In the genomic region with DNA sequence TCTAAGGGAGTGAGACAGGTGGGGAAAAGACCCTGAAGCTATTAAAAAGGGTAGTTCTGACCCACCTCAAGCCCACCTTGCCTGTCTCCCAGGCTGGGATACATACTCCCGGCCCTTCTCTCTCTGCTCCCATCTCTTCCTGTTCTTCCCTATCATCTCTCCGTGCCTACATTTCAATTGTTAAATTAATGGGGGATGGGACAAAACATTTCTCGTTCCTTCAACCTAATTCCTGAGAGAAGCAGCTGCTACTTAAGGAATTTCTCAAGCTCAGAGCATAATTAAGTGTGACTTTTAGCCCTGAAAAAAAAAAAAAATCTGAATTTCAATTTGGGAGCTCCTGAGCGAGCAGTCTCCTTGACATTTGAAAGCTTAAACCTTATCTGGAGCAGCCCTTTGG, we compare ENCODE assay signal across 27 cellular contexts.
DNase-seq lines count a peak whose midpoint lies in the region; ATAC-seq and TF ChIP-seq lines count a peak whose summit lies in the region.
"Had no signal": no experiment of that assay in that cellular context is flagged by ENCODE, and none has a peak within 500 bp of the region (broad histone marks: within the 10 kb centered on the region; RNA-seq: fewer than 3 reads in every experiment).

No MANE protein-coding gene starts in this region.

- H3K27me3 Mint-ChIP-seq in GM23338 (ENCODE audit: insufficient read depth, low read depth, poor library complexity), result no peaks in the 10 kb centered on the region
- H3K27me3 Mint-ChIP-seq in naive B cell, result no peaks in the 10 kb centered on the region
- H3K27me3 Mint-ChIP-seq: activated naive CD8-positive, alpha-beta T cell treated with anti-CD3 and anti-CD28 coated beads, Interleukin-2, amount 10 ng/mL, durations not matched to agents 7 days and 5 days had no signal

- H3K4me1 Mint-ChIP-seq in GM23338, result peaks cover 27% of the 10 kb centered on the region
- peaks cover 13 to 36% (median 26%) of the 10 kb centered on the region in 3 donors for H3K4me1 Mint-ChIP-seq in naive B cell

- H3K9me2 ChIP-seq in GM23338 (ENCODE audit: insufficient read depth), result no peaks in the 10 kb centered on the region

- H3K36me3 Mint-ChIP-seq in GM23338 (ENCODE audit: low read depth) (peaks cover 27% of the 10 kb centered on the region), naive B cell (peaks cover 5 to 13% of the 10 kb centered on the region in 2 donors)

- ATAC-seq in GM23338 (peak; percentile 63), naive B cell (ENCODE audit: low read depth in 2 of 2) (no peak), HG02610 (IDR thresholded peaks at IDR 0.05; ENCODE audit: unreplicated experiment) (no peak), GM19351 (IDR thresholded peaks at IDR 0.05; ENCODE audit: unreplicated experiment) (no peak)
- ATAC-seq: esophagus mucosa, left lung had no signal

- H3F3A ChIP-seq in GM23338 (replicated peaks; ENCODE audit: low read depth), result no peaks in the 10 kb centered on the region

- H3K4me1 ChIP-seq in GM23338 (ENCODE audit: insufficient read depth), result peaks cover 35% of the 10 kb centered on the region
- H3K4me1 ChIP-seq in HUES64 (ENCODE audit: insufficient read depth, low read length), result peaks cover 24% of the 10 kb centered on the region
- H3K4me1 ChIP-seq: BLaER1, left lung, suprapubic skin had no signal

- H3K27me3 ChIP-seq in GM23338 (ENCODE audit: insufficient read depth) (no peaks in the 10 kb centered on the region), HUES64 (ENCODE audit: insufficient read depth, low read length) (no peaks in the 10 kb centered on the region), MG63 (no peaks in the 10 kb centered on the region)
- H3K27me3 ChIP-seq: BLaER1, left lung, suprapubic skin had no signal

- peak; percentile 81 for DNase-seq in GM23338 (ENCODE audit: low spot score)
- no peak for DNase-seq in caudate nucleus (lab: John Stamatoyannopoulos, UW)
- no peak for DNase-seq in naive B cell
- DNase-seq in KBM-7, result no peak
- no peak for DNase-seq in MG63
- DNase-seq: activated CD8-positive, alpha-beta memory T cell treated with anti-CD3 and anti-CD28 coated beads for 24 hours; activated effector memory CD4-positive, alpha-beta T cell treated with Interleukin-2 at 50 U/mL for 16 hours; activated naive CD8-positive, alpha-beta T cell treated with anti-CD3 and anti-CD28 coated beads, Interleukin-2, amount 10 ng/mL, durations not matched to agents 7 days and 5 days; activated T-cell treated with anti-CD3 and anti-CD28 coated beads for 4 hours; central memory CD4-positive, alpha-beta T cell; COR-L47; glutamatergic neuron; left lung; NCI-H1105 treated with DMSO at 0.1 percent for 48 hours; NCI-H187 treated with DMSO at 0.1 percent for 48 hours; NCI-H2227 treated with DMSO at 0.1 percent for 48 hours; NCI-H69; SHP77 treated with DMSO at 0.1 percent for 48 hours; stimulated activated CD4-positive, alpha-beta T cell treated with anti-CD3 and anti-CD28 coated beads, Interleukin-15, amount 100 ng/mL, for 24 hours; stimulated activated CD4-positive, alpha-beta T cell treated with anti-CD3 and anti-CD28 coated beads, Interleukin-4, amount 100 ng/mL, for 4 hours had no signal

- in situ Hi-C loops in KBM-7 (cut with MboI; ENCODE audit: low pct_unique_long_range_greater_than_20kb, low sequenced_read_pairs), result no loop called here

- no peak for TF ChIP-seq CTCF in GM23338 (conservative IDR thresholded peaks at IDR 0.05; ENCODE audit: low read depth in 2 of 2)

- peak overlapping the region; percentile 37 for H3K4me2 ChIP-seq in GM23338
- H3K4me2 ChIP-seq: BLaER1 had no signal

- no peak overlapping the region for H3K9ac ChIP-seq in HUES64 (ENCODE audit: low read depth, low read length)
- H3K9ac ChIP-seq: BLaER1 had no signal

- no peak overlapping the region for H2AFZ ChIP-seq in GM23338

- peak overlapping the region; percentile 89; the same call in 1 of the 2 replicates for H3K27ac Mint-ChIP-seq in GM23338
- peak overlapping the region in 4 of 6 donors; percentile 4 to 76 (median 20) for H3K27ac Mint-ChIP-seq in naive B cell
- H3K27ac Mint-ChIP-seq: activated naive CD8-positive, alpha-beta T cell treated with anti-CD3 and anti-CD28 coated beads, Interleukin-2, amount 10 ng/mL, durations not matched to agents 7 days and 5 days; T-helper 2 cell treated with Interferon-gamma antibody and Interleukin-4, amounts not matched to agents 5 μg/mL and 100 μg/mL, for 36 hours had no signal

- H3K27ac ChIP-seq in GM23338 (ENCODE audit: low read depth), result peak overlapping the region; percentile 89
- peak overlapping the region; percentile 44; the same call in 1 of the 2 replicates for H3K27ac ChIP-seq in HUES64 (ENCODE audit: low read depth, low read length)
- peak overlapping the region; percentile 42 for H3K27ac ChIP-seq in caudate nucleus (ENCODE audit: low read depth, low read length)
- H3K27ac ChIP-seq: BLaER1, left lung, suprapubic skin had no signal

- H3K4me3 ChIP-seq in GM23338 (peak overlapping the region; percentile 0; the same call in 1 of the 2 replicates), HUES64 (ENCODE audit: low read length) (no peak overlapping the region), MG63 (no peak overlapping the region)
- H3K4me3 ChIP-seq: BLaER1, left lung, suprapubic skin had no signal

- peaks cover 6% of the 10 kb centered on the region; the same call in 1 of the 2 replicates for H3K36me3 ChIP-seq in GM23338 (ENCODE audit: insufficient read depth)
- H3K36me3 ChIP-seq in HUES64 (ENCODE audit: insufficient read depth, low read length), result no peaks in the 10 kb centered on the region
- no peaks in the 10 kb centered on the region for H3K36me3 ChIP-seq in MG63
- H3K36me3 ChIP-seq: BLaER1, left lung, suprapubic skin had no signal

- H3K9me3 ChIP-seq in HUES64 (ENCODE audit: insufficient read depth, low read depth, low read length) (peaks cover 18% of the 10 kb centered on the region), MG63 (no peaks in the 10 kb centered on the region)
- H3K9me3 ChIP-seq: suprapubic skin had no signal

- H3K9me3 Mint-ChIP-seq in GM23338 (peaks cover 25% of the 10 kb centered on the region), naive B cell (peaks cover 9 to 27% (median 16%) of the 10 kb centered on the region in 7 donors)

- no peaks in the 10 kb centered on the region for H3K79me2 ChIP-seq in GM23338 (replicated peaks; ENCODE audit: insufficient read depth)

- no peaks in the 10 kb centered on the region for H4K20me1 ChIP-seq in GM23338 (replicated peaks; ENCODE audit: insufficient read depth)
- H4K20me1 ChIP-seq: BLaER1 had no signal

- 39% methylated on average over 3 of the region's 4 CpGs for WGBS in HUES64

- H3K4me3 Mint-ChIP-seq in GM23338, result peak overlapping the region; percentile 27; the same call in 2 of the 3 replicates
- H3K4me3 Mint-ChIP-seq in naive B cell, result no peak overlapping the region
- H3K4me3 Mint-ChIP-seq: activated naive CD8-positive, alpha-beta T cell treated with anti-CD3 and anti-CD28 coated beads, Interleukin-2, amount 10 ng/mL, durations not matched to agents 7 days and 5 days; T-helper 2 cell treated with Interferon-gamma antibody and Interleukin-4, amounts not matched to agents 5 μg/mL and 100 μg/mL, for 36 hours had no signal

TF ChIP-seq in GM23338, 12 proteins besides CTCF, POLR2A, EP300 and RAD21 (continues in another document):
- TF ChIP-seq ZNF331 (CRISPR knock-in tag; IDR thresholded peaks at IDR 0.05; ENCODE audit: low read depth) (no peak), EZH2 (IDR thresholded peaks at IDR 0.05; ENCODE audit: low read depth, unreplicated experiment) (no peak), EZH2phosphoT487 (IDR thresholded peaks at IDR 0.05; ENCODE audit: unreplicated experiment) (no peak)
- TF ChIP-seq, protein P1, sequence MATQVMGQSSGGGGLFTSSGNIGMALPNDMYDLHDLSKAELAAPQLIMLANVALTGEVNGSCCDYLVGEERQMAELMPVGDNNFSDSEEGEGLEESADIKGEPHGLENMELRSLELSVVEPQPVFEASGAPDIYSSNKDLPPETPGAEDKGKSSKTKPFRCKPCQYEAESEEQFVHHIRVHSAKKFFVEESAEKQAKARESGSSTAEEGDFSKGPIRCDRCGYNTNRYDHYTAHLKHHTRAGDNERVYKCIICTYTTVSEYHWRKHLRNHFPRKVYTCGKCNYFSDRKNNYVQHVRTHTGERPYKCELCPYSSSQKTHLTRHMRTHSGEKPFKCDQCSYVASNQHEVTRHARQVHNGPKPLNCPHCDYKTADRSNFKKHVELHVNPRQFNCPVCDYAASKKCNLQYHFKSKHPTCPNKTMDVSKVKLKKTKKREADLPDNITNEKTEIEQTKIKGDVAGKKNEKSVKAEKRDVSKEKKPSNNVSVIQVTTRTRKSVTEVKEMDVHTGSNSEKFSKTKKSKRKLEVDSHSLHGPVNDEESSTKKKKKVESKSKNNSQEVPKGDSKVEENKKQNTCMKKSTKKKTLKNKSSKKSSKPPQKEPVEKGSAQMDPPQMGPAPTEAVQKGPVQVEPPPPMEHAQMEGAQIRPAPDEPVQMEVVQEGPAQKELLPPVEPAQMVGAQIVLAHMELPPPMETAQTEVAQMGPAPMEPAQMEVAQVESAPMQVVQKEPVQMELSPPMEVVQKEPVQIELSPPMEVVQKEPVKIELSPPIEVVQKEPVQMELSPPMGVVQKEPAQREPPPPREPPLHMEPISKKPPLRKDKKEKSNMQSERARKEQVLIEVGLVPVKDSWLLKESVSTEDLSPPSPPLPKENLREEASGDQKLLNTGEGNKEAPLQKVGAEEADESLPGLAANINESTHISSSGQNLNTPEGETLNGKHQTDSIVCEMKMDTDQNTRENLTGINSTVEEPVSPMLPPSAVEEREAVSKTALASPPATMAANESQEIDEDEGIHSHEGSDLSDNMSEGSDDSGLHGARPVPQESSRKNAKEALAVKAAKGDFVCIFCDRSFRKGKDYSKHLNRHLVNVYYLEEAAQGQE (IDR thresholded peaks at IDR 0.05; ENCODE audit: unreplicated experiment), result no peak
